In genomic region chr15:43693148-43694018, GRCh38 we compare ENCODE assay signal across 10 cellular contexts. TPM values are rescaled to one million over a fixed set of nuclear protein-coding genes. Genes with fewer than 3 reads are reported as not detected.
DNase-seq lines count a peak whose midpoint lies in the region; ATAC-seq and TF ChIP-seq lines count a peak whose summit lies in the region.
"Not testable (repeated sequence)": the region's sequence is repeated elsewhere in the genome, so short reads cannot be mapped to it uniquely, and the experiment has no call there.
"Had no signal": no experiment of that assay in that cellular context is flagged by ENCODE, and none has a peak within 500 bp of the region (broad histone marks: within the 10 kb centered on the region; RNA-seq: fewer than 3 reads in every experiment).

TSS of gene CKMT1A (plus strand) at chr15:43693859. CDS start at chr15:43694051, 192 bp downstream.

- not testable (repeated sequence) for TF ChIP-seq RAD21 in IMR-90 (IDR thresholded peaks at IDR 0.05; ENCODE audit: low read length)

- H3K27me3 ChIP-seq in IMR-90 (ENCODE audit: control insufficient read depth, insufficient read depth, low read length); body of pancreas; esophagus squamous epithelium; suprapubic skin: not testable (repeated sequence)

- not testable (repeated sequence) for H2AK9ac ChIP-seq in IMR-90 (replicated peaks; ENCODE audit: low read depth, low read length, poor library complexity)

- not testable (repeated sequence) for TF ChIP-seq CTCF in IMR-90 (conservative IDR thresholded peaks at IDR 0.05; ENCODE audit: low read depth, low read length); body of pancreas (IDR thresholded peaks at IDR 0.05); esophagus squamous epithelium (IDR thresholded peaks at IDR 0.05); natural killer cell (IDR thresholded peaks at IDR 0.05); suprapubic skin (IDR thresholded peaks at IDR 0.05)

- POLR2A ChIA-PET in IMR-90 (lab: Charles Lee; ENCODE audit: unreplicated experiment), result not testable (repeated sequence)

- H3K4me1 ChIP-seq in IMR-90 (ENCODE audit: control insufficient read depth, insufficient read depth, low read length); body of pancreas; esophagus squamous epithelium; suprapubic skin: not testable (repeated sequence)

- not testable (repeated sequence) for H3K14ac ChIP-seq in IMR-90 (replicated peaks; ENCODE audit: low read depth, low read length)

- H3K27me3 Mint-ChIP-seq in natural killer cell (ENCODE audit: low read depth in 2 of 2), result peaks cover 12 to 16% of the 10 kb centered on the region in 2 donors

- H3K9ac ChIP-seq in IMR-90 (ENCODE audit: low read depth, low read length), result not testable (repeated sequence)

- DNase-seq in IMR-90; body of pancreas; esophagus squamous epithelium (lab: John Stamatoyannopoulos, UW); left lobe of liver (ENCODE audit: low spot score); natural killer cell; suprapubic skin (ENCODE audit: low spot score in 2 of 2): not testable (repeated sequence)

- H3K4me3 Mint-ChIP-seq in natural killer cell, result not testable (repeated sequence)

- in situ Hi-C loops in IMR-90 (cut with MboI; ENCODE audit: low sequenced_read_pairs), result not testable (repeated sequence)

- H4K20me1 ChIP-seq in IMR-90 (ENCODE audit: insufficient read depth, low read length), result not testable (repeated sequence)

- not testable (repeated sequence) for H2BK20ac ChIP-seq in IMR-90 (ENCODE audit: low read depth, low read length)

- H3K9me3 Mint-ChIP-seq in natural killer cell, result not testable (repeated sequence)

- H3K79me1 ChIP-seq in IMR-90 (ENCODE audit: low read depth in 1 of 2, low read length in 2 of 2), result not testable (repeated sequence)

- H2BK120ac ChIP-seq in IMR-90 (ENCODE audit: low read depth, low read length), result not testable (repeated sequence)

- ATAC-seq in IMR-90 (ENCODE audit: low read depth) (peak; percentile 61), body of pancreas (peak; percentile 62), left lobe of liver (peak; percentile 32), natural killer cell (peak in 2 of 3 donors; percentile 28 to 38)
- ATAC-seq in activated CD4-positive, CD25-positive, alpha-beta regulatory T cell treated with anti-CD3 and anti-CD28 coated beads, Interleukin-2, amount 50 U/mL, for 24 hours, result peak; percentile 20 to 26

- not testable (repeated sequence) for H3K36me3 ChIP-seq in IMR-90 (ENCODE audit: control insufficient read depth, insufficient read depth, low read length); body of pancreas (replicated peaks in 1 of 2; ENCODE audit: insufficient read depth in 1 of 2, low read depth in 2 of 2); suprapubic skin
- H3K36me3 ChIP-seq in esophagus squamous epithelium, result peaks cover 0 to 10% (median 0%) of the 10 kb centered on the region in 3 donors

- WGBS in IMR-90 (ENCODE audit: extremely low coverage in 2 of 2, insufficient read length in 1 of 2), 2 experiments, result no CpG with 5 or more reads among the region's 43 CpGs
- no CpG with 5 or more reads among the region's 43 CpGs for WGBS in body of pancreas, 2 donors
- WGBS in esophagus squamous epithelium, 2 donors, result no CpG with 5 or more reads among the region's 43 CpGs
- no CpG with 5 or more reads among the region's 43 CpGs for WGBS in suprapubic skin

- not testable (repeated sequence) for H3K4me2 ChIP-seq in IMR-90 (ENCODE audit: low read depth, low read length)

- intact Hi-C loops in IMR-90 (cut with micrococcal nuclease); body of pancreas (cut with DNase I); esophagus squamous epithelium (cut with DNase I); natural killer cell (cut with micrococcal nuclease): not testable (repeated sequence)

- H4K5ac ChIP-seq in IMR-90 (ENCODE audit: low read depth, low read length), result not testable (repeated sequence)

- H3K18ac ChIP-seq in IMR-90 (ENCODE audit: low read depth, low read length), result not testable (repeated sequence)

- not testable (repeated sequence) for H2BK5ac ChIP-seq in IMR-90 (ENCODE audit: low read depth, low read length, poor library complexity, severe bottlenecking)

- H3K27ac ChIP-seq in IMR-90 (ENCODE audit: insufficient read depth, low read length); body of pancreas; esophagus squamous epithelium; suprapubic skin: not testable (repeated sequence)

- not testable (repeated sequence) for H3K27ac Mint-ChIP-seq in natural killer cell

- not testable (repeated sequence) for H3K9me1 ChIP-seq in IMR-90 (ENCODE audit: insufficient read depth, low read length)

- H2AK5ac ChIP-seq in IMR-90 (ENCODE audit: low read depth, low read length), result not testable (repeated sequence)

- not testable (repeated sequence) for H4K8ac ChIP-seq in IMR-90 (ENCODE audit: low read depth in 2 of 2, low read length in 2 of 2)

- not testable (repeated sequence) for H2AFZ ChIP-seq in IMR-90 (replicated peaks; ENCODE audit: low read length, poor library complexity)

- BruUV-seq in IMR-90 (replicated peaks; lab: Mats Ljungman, UMichigan), result not testable (repeated sequence)

- CTCF ChIA-PET in IMR-90 (lab: Yijun Ruan, JAX), result not testable (repeated sequence)

- not testable (repeated sequence) for H3K4me3 ChIP-seq in IMR-90 (ENCODE audit: insufficient read depth, low read depth, low read length); body of pancreas; esophagus squamous epithelium; suprapubic skin

- not testable (repeated sequence) for H3K23ac ChIP-seq in IMR-90 (ENCODE audit: low read depth, low read length)

- H4K91ac ChIP-seq in IMR-90 (ENCODE audit: insufficient read depth, low read depth, low read length), result not testable (repeated sequence)

- H3K36me3 Mint-ChIP-seq in natural killer cell, result not testable (repeated sequence)

- H2BK15ac ChIP-seq in IMR-90 (ENCODE audit: low read depth, low read length), result not testable (repeated sequence)

- TF ChIP-seq POLR2A in IMR-90 (IDR thresholded peaks at IDR 0.05; ENCODE audit: low read depth, low read length); body of pancreas (IDR thresholded peaks at IDR 0.05); esophagus squamous epithelium (IDR thresholded peaks at IDR 0.05); suprapubic skin (IDR thresholded peaks at IDR 0.05): not testable (repeated sequence)

- TF ChIP-seq EP300 in suprapubic skin (IDR thresholded peaks at IDR 0.05), result not testable (repeated sequence)

- H3K56ac ChIP-seq in IMR-90 (ENCODE audit: extremely low read depth, insufficient read depth, low read length), result not testable (repeated sequence)

- H3K4me1 Mint-ChIP-seq in natural killer cell, result not testable (repeated sequence)

- not testable (repeated sequence) for H3K9me3 ChIP-seq in IMR-90 (ENCODE audit: control insufficient read depth, insufficient read depth, low read length); body of pancreas; esophagus squamous epithelium; suprapubic skin

- H3K4ac ChIP-seq in IMR-90 (ENCODE audit: low read depth, low read length), result not testable (repeated sequence)

- dilution Hi-C loops in IMR-90 (cut with HindIII; ENCODE audit: low sequenced_read_pairs, unreplicated experiment), result not testable (repeated sequence)

RNA-seq across cellular contexts. Expression of gene CKMT1A, which starts in this region (rescaled TPM):
- total RNA-seq in IMR-90 (2012; rRNA removed) (not detected in 2 replicates), body of pancreas (1 to 10 TPM in 1 of 2 donors, not detected in 1; 2.6 TPM), esophagus squamous epithelium (100 to 1,000 TPM in 2 of 4 donors, 10 to 100 TPM in 2; 53.1 to 128 (median 93.6) TPM), left lobe of liver (not detected), natural killer cell (not detected), suprapubic skin (10 to 100 TPM; 33.5 to 77.6 (median 53.0) TPM)
- polyA plus RNA-seq in IMR-90 (2012; rRNA removed), result not detected in 2 replicates
- not detected in 2 replicates for polyA plus RNA-seq in IMR-90 (2012; cell fraction: cytosol; rRNA removed)
- polyA plus RNA-seq in IMR-90 (2012; cell fraction: nucleus; rRNA removed; ENCODE audit: low replicate concordance), result not detected in 2 replicates
- total RNA-seq: activated CD8-positive, alpha-beta memory T cell treated with anti-CD3 and anti-CD28 coated beads for 36 hours; LHCN-M2; thoracic aorta had no signal

Comparison
In these comparisons a context has a peak if more than half of its experiments do, and no peak if none do; other contexts are left out.
1. RNA of gene CKMT1A (total RNA-seq): 53.1 to 128 TPM in esophagus squamous epithelium and 33.5 to 77.6 TPM in suprapubic skin; 2.6 TPM in body of pancreas, not detected in left lobe of liver (single experiment), not detected in IMR-90 and not detected in natural killer cell; every median in the first group is over 4 times any median in the second.
2. Peak in ATAC-seq in IMR-90; RNA of the gene not detected or under 1 TPM.
3. Peak in ATAC-seq in left lobe of liver; RNA of the gene not detected or under 1 TPM.
4. Peak in ATAC-seq in natural killer cell; RNA of the gene not detected or under 1 TPM.
5. Peak in every context shown above with its lines, with median percentiles within 50 percentile points of each other: ATAC-seq.